Comparison of ENCODE assay signal across 24 cellular contexts in the genomic region with DNA sequence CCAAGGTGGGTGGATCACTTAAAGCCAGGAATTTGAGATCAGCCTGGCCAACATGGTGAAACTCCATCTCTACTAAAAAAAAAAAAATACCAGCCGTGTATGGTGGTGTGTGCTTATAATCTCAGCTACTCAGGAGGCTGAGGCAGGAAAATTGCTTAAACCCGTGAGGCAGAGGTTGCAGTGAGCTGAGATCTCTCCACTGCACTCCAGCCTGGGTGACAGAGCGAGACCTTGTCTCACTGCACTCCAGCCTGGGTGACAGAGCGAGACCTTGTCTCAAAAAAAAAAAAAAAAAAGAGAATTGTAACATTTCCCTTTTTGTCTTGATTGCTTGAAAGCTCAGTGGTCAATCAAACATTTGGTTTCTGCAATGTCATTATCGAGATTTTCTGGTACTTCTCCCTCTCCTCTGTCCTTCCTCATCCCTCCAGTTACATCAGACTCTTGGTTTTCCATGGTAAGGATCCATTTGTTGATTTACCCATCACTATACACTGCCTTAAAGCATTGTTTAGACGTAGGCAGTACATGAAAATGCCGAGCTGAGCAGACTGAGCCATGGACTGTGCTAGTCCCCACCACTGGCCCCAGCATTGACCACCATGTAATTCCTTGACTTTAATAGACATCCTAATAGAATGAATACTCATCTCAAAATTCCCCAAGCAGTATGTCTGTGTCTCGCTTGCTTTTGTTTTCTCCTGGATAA. TPM values are rescaled to one million over a fixed set of nuclear protein-coding genes. Genes with fewer than 3 reads are reported as not detected.
DNase-seq lines count a peak whose midpoint lies in the region; ATAC-seq, FAIRE-seq and TF ChIP-seq lines count a peak whose summit lies in the region.
"Had no signal": no experiment of that assay in that cellular context is flagged by ENCODE, and none has a peak within 500 bp of the region (broad histone marks: within the 10 kb centered on the region; RNA-seq: fewer than 3 reads in every experiment).

No MANE protein-coding gene starts in this region.

- peak overlapping the region; percentile 50 for H3K18ac ChIP-seq in neuronal stem cell (ENCODE audit: low read length)

- in situ Hi-C loops in HepG2 (cut with HindIII; ENCODE audit: extremely low pct_ligation_motif_present, low pct_unique_long_range_greater_than_20kb) (no loop called here), K562 (cut with MboI) (no loop called here)

- H2BK15ac ChIP-seq in neuronal stem cell (ENCODE audit: low read length), result no peak overlapping the region

- H3K79me2 ChIP-seq in HepG2 (ENCODE audit: insufficient read depth, low read length) (no peaks in the 10 kb centered on the region), K562 (ENCODE audit: control insufficient read depth, insufficient read depth, low read length) (no peaks in the 10 kb centered on the region)

- peak overlapping the region; percentile 41 for H3K14ac ChIP-seq in neuronal stem cell (ENCODE audit: low read length)

- H3K36me3 ChIP-seq in HepG2 (replicated peaks in 1 of 2; ENCODE audit: control insufficient read depth in 1 of 2, insufficient read depth in 2 of 2, low read length in 2 of 2), result no peaks in the 10 kb centered on the region
- H3K36me3 ChIP-seq in right lobe of liver, result no peaks in the 10 kb centered on the region
- H3K36me3 ChIP-seq in K562 (ENCODE audit: control insufficient read depth, insufficient read depth, low read length), result no peaks in the 10 kb centered on the region
- H3K36me3 ChIP-seq in neuronal stem cell (replicated peaks in 1 of 2; ENCODE audit: control insufficient read depth in 2 of 2, insufficient read depth in 2 of 2, low read length in 2 of 2), result no peaks in the 10 kb centered on the region

- ATAC-seq in HepG2 (peak; percentile 15; the same call in 2 of the 3 replicates), right lobe of liver (no peak), K562 (peak; percentile 11), GM19023 (IDR thresholded peaks at IDR 0.05; ENCODE audit: unreplicated experiment) (no peak)
- ATAC-seq: HCT116 had no signal

- peak overlapping the region; percentile 98 for H3K23ac ChIP-seq in neuronal stem cell (ENCODE audit: low read depth, low read length, poor library complexity)

- no peak overlapping the region for H4K91ac ChIP-seq in neuronal stem cell (ENCODE audit: low read depth, low read length, poor library complexity)

- no peak overlapping the region for H3K9ac ChIP-seq in HepG2 (ENCODE audit: insufficient read depth, low read depth, low read length)
- H3K9ac ChIP-seq in K562 (ENCODE audit: insufficient read depth in 1 of 2, low read depth in 2 of 2, low read length in 2 of 2), result no peak overlapping the region
- no peak overlapping the region for H3K9ac ChIP-seq in neuronal stem cell (ENCODE audit: low read depth, low read length, poor library complexity)

- TF ChIP-seq POLR2A in HepG2 (IDR thresholded peaks at IDR 0.05; ENCODE audit: insufficient read depth in 1 of 2, low read depth in 2 of 2, low read length in 2 of 2) (no peak), right lobe of liver (IDR thresholded peaks at IDR 0.05) (no peak), K562 (conservative IDR thresholded peaks at IDR 0.05) (no peak)

- no peaks in the 10 kb centered on the region for H4K20me1 ChIP-seq in HepG2 (ENCODE audit: insufficient read depth, low read length)
- H4K20me1 ChIP-seq in K562 (replicated peaks; ENCODE audit: control insufficient read depth, insufficient read depth, low read length), result peaks cover 49% of the 10 kb centered on the region

- no peak overlapping the region for H3K4ac ChIP-seq in neuronal stem cell (ENCODE audit: low read length)

- H3K4me1 ChIP-seq in HepG2 (ENCODE audit: insufficient read depth, low read length) (peaks cover 28% of the 10 kb centered on the region), right lobe of liver (no peaks in the 10 kb centered on the region), K562 (replicated peaks in 1 of 2; ENCODE audit: control insufficient read depth in 2 of 2, insufficient read depth in 2 of 2, low read length in 2 of 2) (peaks cover 0 to 12% of the 10 kb centered on the region in 2 experiments; a peak in 2 of 5 replicates), neuronal stem cell (ENCODE audit: control insufficient read depth in 2 of 2, insufficient read depth in 1 of 2, low read depth in 1 of 2, low read length in 2 of 2) (peaks cover 0 to 2% of the 10 kb centered on the region in 2 donors)

- FAIRE-seq in HepG2 (lab: Jason Lieb, UNC), result no peak
- FAIRE-seq in K562 (lab: Jason Lieb, UNC), result no peak
- FAIRE-seq: A549, G401.6, GM12892, GM18507 had no signal

- H3K79me1 ChIP-seq in neuronal stem cell (ENCODE audit: low read depth, low read length), result no peaks in the 10 kb centered on the region

- H4K8ac ChIP-seq in neuronal stem cell (ENCODE audit: low read depth, low read length), result no peak overlapping the region

- TF ChIP-seq EP300 in HepG2 (IDR thresholded peaks at IDR 0.05; ENCODE audit: low read depth in 2 of 2, low read length in 2 of 2), result no peak
- TF ChIP-seq EP300 in HepG2 (CRISPR knock-in tag; IDR thresholded peaks at IDR 0.05; ENCODE audit: borderline replicate concordance), result no peak
- no peak for TF ChIP-seq EP300 in K562 (IDR thresholded peaks at IDR 0.05; ENCODE audit: low read length)

- no peak overlapping the region for H3K27ac ChIP-seq in HepG2 (ENCODE audit: extremely low read length, insufficient read depth, low read length)
- H3K27ac ChIP-seq in right lobe of liver, result no peak overlapping the region
- no peak overlapping the region for H3K27ac ChIP-seq in K562 (ENCODE audit: extremely low read depth, low read depth, low read length)
- no peak overlapping the region for H3K27ac ChIP-seq in neuronal stem cell (replicated peaks; ENCODE audit: low read length)
- H3K27ac ChIP-seq: 22Rv1, A549, HL-60 had no signal

- intact Hi-C loops in HepG2 (cut with micrococcal nuclease; ENCODE audit: unreplicated experiment) (no loop called here), right lobe of liver (cut with DNase I) (no loop called here), K562 (cut with micrococcal nuclease) (no loop called here)

- peak overlapping the region; percentile 88 for H2AK5ac ChIP-seq in neuronal stem cell (ENCODE audit: low read depth, low read length)

- WGBS in HepG2 (ENCODE audit: low lambda C conversion rate), result 17% methylated on average over 8 of the region's 8 CpGs
- 58% methylated on average over 8 of the region's 8 CpGs for WGBS in right lobe of liver (ENCODE audit: insufficient coverage, low coverage, low lambda C conversion rate, missing lambda C conversion rate)
- WGBS in K562 (ENCODE audit: insufficient coverage, low coverage, missing lambda C conversion rate), result under 1% methylated on average over 8 of the region's 8 CpGs
- no CpG with 5 or more reads among the region's 8 CpGs for WGBS in neuronal stem cell (ENCODE audit: extremely low coverage in 2 of 2, insufficient read length in 2 of 2, insufficient replicate concordance in 1 of 2), 2 donors

- POLR2A ChIA-PET in HepG2 (lab: Yijun Ruan, JAX) (interaction anchor here (0.9 kb wide), 1 partner anchor 10 kb away, joined by 3 read pairs; no protein-coding TSS in a partner anchor), K562 (lab: Yijun Ruan, JAX) (interaction anchor here (0.6 to 99.3 kb wide), 4 partner anchors 12 to 1589 kb away, joined by 3 to 3336 read pairs (median 1670); partner anchors contain the start of genes AIF1L and NUP214)

- no peaks in the 10 kb centered on the region for H3K9me1 ChIP-seq in K562 (ENCODE audit: control insufficient read depth, insufficient read depth, low read length)

- H2AFZ ChIP-seq in HepG2 (ENCODE audit: low read length), result no peak overlapping the region
- H2AFZ ChIP-seq in K562 (ENCODE audit: low read depth, low read length), result 0 out of 2 replicates have a peak overlapping the region, but pooled peaks have one; percentile 2
- peak overlapping the region; percentile 18 for H2AFZ ChIP-seq in neuronal stem cell (ENCODE audit: low read length)

- H3K9me3 ChIP-seq in HepG2 (ENCODE audit: low read length), result no peaks in the 10 kb centered on the region
- H3K9me3 ChIP-seq in right lobe of liver, result no peaks in the 10 kb centered on the region
- no peaks in the 10 kb centered on the region for H3K9me3 ChIP-seq in K562 (replicated peaks; ENCODE audit: control insufficient read depth, insufficient read depth, low read depth, low read length)
- H3K9me3 ChIP-seq in neuronal stem cell (replicated peaks in 1 of 2; ENCODE audit: control insufficient read depth in 2 of 2, insufficient read depth in 1 of 2, low read depth in 1 of 2, low read length in 2 of 2), result no peaks in the 10 kb centered on the region
- H3K9me3 ChIP-seq: A549 had no signal

- no peak overlapping the region for H3K4me3 ChIP-seq in HepG2 (replicated peaks in 1 of 3; ENCODE audit: insufficient read depth in 1 of 3, low read depth in 2 of 3, low read length in 3 of 3)
- no peak overlapping the region for H3K4me3 ChIP-seq in right lobe of liver
- H3K4me3 ChIP-seq in K562, result no peak overlapping the region
- no peak overlapping the region for H3K4me3 ChIP-seq in neuronal stem cell (ENCODE audit: low read length in 2 of 2)
- H3K4me3 ChIP-seq: A549 had no signal

- TF ChIP-seq CTCF in HepG2 (CRISPR knock-in tag; IDR thresholded peaks at IDR 0.05), result no peak
- TF ChIP-seq CTCF in right lobe of liver (IDR thresholded peaks at IDR 0.05), result no peak
- no peak for TF ChIP-seq CTCF in K562 (IDR thresholded peaks at IDR 0.05 in 2 of 3, conservative IDR thresholded peaks at IDR 0.05 in 1 of 3; ENCODE audit: insufficient read depth in 2 of 3, low read depth in 1 of 3, low read length in 3 of 3)

- DNase-seq in HepG2 (ENCODE audit: low spot score) (no peak), right lobe of liver (no peak), K562 (ENCODE audit: extremely low read depth in 1 of 4, low spot score in 3 of 4) (peak in 2 of 4 experiments; percentile 60 to 66), neuronal stem cell (ENCODE audit: low spot score) (no peak), NCI-H748 (lab: John Stamatoyannopoulos, UW; ENCODE audit: unreplicated experiment) (no peak)
- DNase-seq in activated effector memory CD4-positive, alpha-beta T cell treated with anti-CD3 and anti-CD28 coated beads, Interleukin-2, amount 50 U/mL, for 16 hours, result no peak
- no peak for DNase-seq in activated CD8-positive, alpha-beta memory T cell treated with anti-CD3 and anti-CD28 coated beads for 24 hours
- DNase-seq: AML-193; C1 segment of cervical spinal cord; CD4-positive, CD25-positive, alpha-beta regulatory T cell; CD8-positive, alpha-beta memory T cell; COR-L47; GOT3; H7; IMR-90; KBM-7 had no signal

- H3K4me2 ChIP-seq in HepG2 (ENCODE audit: low read depth, low read length) (0 out of 2 replicates have a peak overlapping the region, but pooled peaks have one; percentile 30), K562 (ENCODE audit: insufficient read depth, low read length) (no peak overlapping the region), neuronal stem cell (ENCODE audit: insufficient read depth, low read length, poor library complexity, severe bottlenecking) (no peak overlapping the region)
- H3K4me2 ChIP-seq: A549 had no signal

- H2BK5ac ChIP-seq in neuronal stem cell (ENCODE audit: low read length), result no peak overlapping the region

- TF ChIP-seq RAD21 in HepG2 (CRISPR knock-in tag; IDR thresholded peaks at IDR 0.05), result no peak
- no peak for TF ChIP-seq RAD21 in K562 (CRISPR knock-in tag; conservative IDR thresholded peaks at IDR 0.05 in 1 of 2, IDR thresholded peaks at IDR 0.05 in 1 of 2)

- CTCF ChIA-PET in HepG2 (lab: Yijun Ruan, JAX; ENCODE audit: low intra/inter-chr PET ratio, low total read pairs), result no interaction called here
- CTCF ChIA-PET in K562 (lab: Yijun Ruan, JAX; ENCODE audit: low intra/inter-chr PET ratio), result no interaction called here

- BruUV-seq in HepG2 (replicated peaks; lab: Mats Ljungman, UMichigan) (no TSS peak), K562 (replicated peaks; lab: Mats Ljungman, UMichigan) (no TSS peak)

- H2BK120ac ChIP-seq in neuronal stem cell (ENCODE audit: low read depth, low read length), result no peak overlapping the region

- no peak overlapping the region for H2BK12ac ChIP-seq in neuronal stem cell (ENCODE audit: low read length)

- peaks cover 4 to 65% of the 10 kb centered on the region in 2 experiments; a peak in 4 of 5 replicates for H3K27me3 ChIP-seq in HepG2 (ENCODE audit: control insufficient read depth in 1 of 2, insufficient read depth in 2 of 2, low read length in 2 of 2)
- no peaks in the 10 kb centered on the region for H3K27me3 ChIP-seq in right lobe of liver
- H3K27me3 ChIP-seq in K562 (ENCODE audit: control insufficient read depth in 2 of 2, insufficient read depth in 2 of 2, low read length in 2 of 2), result peaks cover 79 to 86% of the 10 kb centered on the region in 2 experiments
- H3K27me3 ChIP-seq in neuronal stem cell (ENCODE audit: control insufficient read depth in 3 of 3, insufficient read depth in 3 of 3, low read depth in 1 of 3, low read length in 3 of 3), result peaks cover 0 to 28% (median 0%) of the 10 kb centered on the region in 3 experiments

RNA-seq across cellular contexts. Expression of gene AIF1L, which starts 11.5 kb away (rescaled TPM):
- 36.5 and 42.7 TPM in 2 replicates for total RNA-seq in HepG2 (2016; rRNA removed; fragmentation: Illumina TruSeq; extraction: Trizol)
- 6.6 and 7.0 TPM in 2 replicates for total RNA-seq in HepG2 (2016; cell fraction: cytosol; rRNA removed; fragmentation: Illumina TruSeq; extraction: Trizol; ENCODE audit: low read depth)
- total RNA-seq in HepG2 (2016; cell fraction: insoluble cytoplasmic fraction; rRNA removed; fragmentation: Illumina TruSeq; extraction: Trizol), result 34.7 and 36.0 TPM in 2 replicates
- 23.1 and 24.2 TPM in 2 replicates for total RNA-seq in HepG2 (2016; cell fraction: membrane; rRNA removed; fragmentation: Illumina TruSeq; extraction: Trizol)
- total RNA-seq in HepG2 (2016; cell fraction: nucleus; rRNA removed; fragmentation: Illumina TruSeq; extraction: Trizol), result 18.6 and 21.4 TPM in 2 replicates
- polyA plus RNA-seq in HepG2 (2011; rRNA removed), result 12.1 and 12.4 TPM in 2 replicates
- polyA plus RNA-seq in HepG2 (2011; cell fraction: cytosol; rRNA removed), result 9.1 and 9.5 TPM in 2 replicates
- polyA plus RNA-seq in HepG2 (2011; cell fraction: nucleus; rRNA removed), result 9.2 and 9.6 TPM in 2 replicates
- polyA plus RNA-seq in HepG2 (2012), result 9.9 and 10.9 TPM in 2 replicates
- polyA plus RNA-seq in HepG2 (2016; cell fraction: cytosol; fragmentation: Illumina TruSeq; extraction: Trizol; ENCODE audit: low read depth), result 12.3 and 14.5 TPM in 2 replicates
- 40.5 and 48.2 TPM in 2 replicates for polyA plus RNA-seq in HepG2 (2016; cell fraction: insoluble cytoplasmic fraction; fragmentation: Illumina TruSeq; extraction: Trizol; ENCODE audit: low read depth)
- polyA plus RNA-seq in HepG2 (2016; cell fraction: membrane; fragmentation: Illumina TruSeq; extraction: Trizol; ENCODE audit: low read depth), result 21.8 and 26.9 TPM in 2 replicates
- 29.8 and 37.4 TPM in 2 replicates for polyA plus RNA-seq in HepG2 (2016; cell fraction: nucleus; fragmentation: Illumina TruSeq; extraction: Trizol; ENCODE audit: insufficient read depth, low read depth)
- polyA minus RNA-seq in HepG2 (2011; rRNA and poly(A)+ RNA removed; ENCODE audit: low replicate concordance), result 17.7 and 21.6 TPM in 2 replicates
- 8.5 and 8.7 TPM in 2 replicates for polyA minus RNA-seq in HepG2 (2011; cell fraction: cytosol; rRNA and poly(A)+ RNA removed)
- 5.8 and 6.1 TPM in 2 replicates for polyA minus RNA-seq in HepG2 (2011; cell fraction: nucleus; rRNA and poly(A)+ RNA removed)
- total RNA-seq in right lobe of liver, result 1 to 10 TPM in 1 of 6 experiments, under 1 TPM in 5; 0.33 to 1.4 (median 0.49) TPM
- 2.2 and 5.3 TPM in 2 replicates for total RNA-seq in K562 (2011; cell fraction: chromatin; rRNA removed; ENCODE audit: low replicate concordance)
- 2.8 and 4.3 TPM in 2 replicates for total RNA-seq in K562 (2011; cell fraction: nucleolus; rRNA removed)
- total RNA-seq in K562 (2011; cell fraction: nucleoplasm; rRNA removed), result 4.3 and 5.2 TPM in 2 replicates
- total RNA-seq in K562 (2014; rRNA removed), result 0.86 and 1.1 TPM in 2 replicates
- 1.3 and 1.5 TPM in 2 replicates for total RNA-seq in K562 (2014; rRNA removed; fragmentation: Illumina TruSeq; extraction: Trizol)
- 0.68 and 0.76 TPM in 2 replicates for total RNA-seq in K562 (2015; rRNA removed; fragmentation: Illumina TruSeq; extraction: Trizol)
- total RNA-seq in K562 (2021), result 1.7 and 2.0 TPM in 2 replicates
- polyA plus RNA-seq in K562 (2011; rRNA removed), result 5.9 and 9.1 TPM in 2 replicates
- 4.5 and 4.9 TPM in 2 replicates for polyA plus RNA-seq in K562 (2011; cell fraction: cytosol; rRNA removed)
- polyA plus RNA-seq in K562 (2011; cell fraction: nucleus; rRNA removed), result 3.3 and 4.2 TPM in 2 replicates
- 2.7 and 2.8 TPM in 2 replicates for polyA plus RNA-seq in K562 (2012)
- polyA plus RNA-seq in K562 (2014; fragmentation: Illumina TruSeq; extraction: Trizol), result 2.3 and 2.6 TPM in 2 replicates
- polyA plus RNA-seq in K562 (2014; fragmentation: Nextera tagmentation; extraction: Ambion mirVana), result under 1 TPM; 0.34 to 0.77 TPM
- polyA plus RNA-seq in K562 (2014; rRNA removed), result 1.6 TPM in 2 replicates
- polyA minus RNA-seq in K562 (2011; rRNA and poly(A)+ RNA removed), result 6.6 and 8.9 TPM in 2 replicates
- 1.5 and 4.4 TPM in 2 replicates for polyA minus RNA-seq in K562 (2011; cell fraction: cytosol; rRNA and poly(A)+ RNA removed)
- polyA minus RNA-seq in K562 (2011; cell fraction: nucleus; rRNA and poly(A)+ RNA removed), result 1.1 and 1.9 TPM in 2 replicates
- polyA plus RNA-seq in neuronal stem cell (2013, experiment 1 of 2), result 90.6 TPM
- 91.1 TPM for polyA plus RNA-seq in neuronal stem cell (2013, experiment 2 of 2)
- polyA plus RNA-seq: CD4-positive, CD25-positive, alpha-beta regulatory T cell; CD8-positive, alpha-beta memory T cell had no signal

RNA-seq across cellular contexts. Expression of gene NUP214, which starts 40.6 kb away (rescaled TPM):
- total RNA-seq in HepG2 (2016; rRNA removed; fragmentation: Illumina TruSeq; extraction: Trizol) (16.0 and 30.5 TPM in 2 replicates), right lobe of liver (10 to 100 TPM; 22.5 to 31.1 (median 27.5) TPM), K562 (2014; rRNA removed) (62.4 and 102 TPM in 2 replicates), K562 (2014; rRNA removed; fragmentation: Illumina TruSeq; extraction: Trizol) (123 and 134 TPM in 2 replicates), K562 (2015; rRNA removed; fragmentation: Illumina TruSeq; extraction: Trizol) (133 and 136 TPM in 2 replicates), K562 (2021) (332 and 336 TPM in 2 replicates)
- 12.8 and 14.4 TPM in 2 replicates for total RNA-seq in HepG2 (2016; cell fraction: cytosol; rRNA removed; fragmentation: Illumina TruSeq; extraction: Trizol; ENCODE audit: low read depth)
- 14.2 and 21.5 TPM in 2 replicates for total RNA-seq in HepG2 (2016; cell fraction: insoluble cytoplasmic fraction; rRNA removed; fragmentation: Illumina TruSeq; extraction: Trizol)
- 16.6 and 17.1 TPM in 2 replicates for total RNA-seq in HepG2 (2016; cell fraction: membrane; rRNA removed; fragmentation: Illumina TruSeq; extraction: Trizol)
- 42.9 and 48.9 TPM in 2 replicates for total RNA-seq in HepG2 (2016; cell fraction: nucleus; rRNA removed; fragmentation: Illumina TruSeq; extraction: Trizol)
- polyA plus RNA-seq in HepG2 (2011; rRNA removed) (8.4 and 9.4 TPM in 2 replicates), K562 (2011; rRNA removed) (56.9 and 113 TPM in 2 replicates), K562 (2014; fragmentation: Illumina TruSeq; extraction: Trizol) (207 and 246 TPM in 2 replicates), K562 (2014; fragmentation: Nextera tagmentation; extraction: Ambion mirVana) (10 to 100 TPM; 78.9 to 81.6 TPM), K562 (2014; rRNA removed) (97.1 and 106 TPM in 2 replicates)
- 5.4 and 5.8 TPM in 2 replicates for polyA plus RNA-seq in HepG2 (2011; cell fraction: cytosol; rRNA removed)
- 22.0 and 28.1 TPM in 2 replicates for polyA plus RNA-seq in HepG2 (2011; cell fraction: nucleus; rRNA removed)
- 12.2 and 18.8 TPM in 2 replicates for polyA plus RNA-seq in HepG2 (2012)
- 6.8 and 7.2 TPM in 2 replicates for polyA plus RNA-seq in HepG2 (2016; cell fraction: cytosol; fragmentation: Illumina TruSeq; extraction: Trizol; ENCODE audit: low read depth)
- polyA plus RNA-seq in HepG2 (2016; cell fraction: insoluble cytoplasmic fraction; fragmentation: Illumina TruSeq; extraction: Trizol; ENCODE audit: low read depth), result 27.0 TPM in 2 replicates
- 6.4 and 9.3 TPM in 2 replicates for polyA plus RNA-seq in HepG2 (2016; cell fraction: membrane; fragmentation: Illumina TruSeq; extraction: Trizol; ENCODE audit: low read depth)
- 38.4 and 46.4 TPM in 2 replicates for polyA plus RNA-seq in HepG2 (2016; cell fraction: nucleus; fragmentation: Illumina TruSeq; extraction: Trizol; ENCODE audit: insufficient read depth, low read depth)
- 35.2 and 116 TPM in 2 replicates for polyA minus RNA-seq in HepG2 (2011; rRNA and poly(A)+ RNA removed; ENCODE audit: low replicate concordance)
- 12.6 and 17.9 TPM in 2 replicates for polyA minus RNA-seq in HepG2 (2011; cell fraction: cytosol; rRNA and poly(A)+ RNA removed)
- 52.3 and 53.4 TPM in 2 replicates for polyA minus RNA-seq in HepG2 (2011; cell fraction: nucleus; rRNA and poly(A)+ RNA removed)
- total RNA-seq in K562 (2011; cell fraction: chromatin; rRNA removed; ENCODE audit: low replicate concordance), result 1,024 and 1,416 TPM in 2 replicates
- total RNA-seq in K562 (2011; cell fraction: nucleolus; rRNA removed), result 573 and 642 TPM in 2 replicates
- total RNA-seq in K562 (2011; cell fraction: nucleoplasm; rRNA removed), result 885 and 1,103 TPM in 2 replicates
- 104 and 108 TPM in 2 replicates for polyA plus RNA-seq in K562 (2011; cell fraction: cytosol; rRNA removed)
- 257 and 304 TPM in 2 replicates for polyA plus RNA-seq in K562 (2011; cell fraction: nucleus; rRNA removed)
- 133 and 153 TPM in 2 replicates for polyA plus RNA-seq in K562 (2012)
- 271 and 342 TPM in 2 replicates for polyA minus RNA-seq in K562 (2011; rRNA and poly(A)+ RNA removed)
- 256 and 329 TPM in 2 replicates for polyA minus RNA-seq in K562 (2011; cell fraction: cytosol; rRNA and poly(A)+ RNA removed)
- polyA minus RNA-seq in K562 (2011; cell fraction: nucleus; rRNA and poly(A)+ RNA removed), result 324 and 515 TPM in 2 replicates
- polyA plus RNA-seq in neuronal stem cell (2013, experiment 1 of 2), result 22.4 TPM
- polyA plus RNA-seq in neuronal stem cell (2013, experiment 2 of 2), result 21.0 TPM

Comparison
In these comparisons a context has a peak if more than half of its experiments do, and no peak if none do; other contexts are left out.
1. ATAC-seq: peak in HepG2 (single experiment) and K562 (single experiment); none in right lobe of liver (0 of 4) and GM19023 (single experiment).